In the genomic region with DNA sequence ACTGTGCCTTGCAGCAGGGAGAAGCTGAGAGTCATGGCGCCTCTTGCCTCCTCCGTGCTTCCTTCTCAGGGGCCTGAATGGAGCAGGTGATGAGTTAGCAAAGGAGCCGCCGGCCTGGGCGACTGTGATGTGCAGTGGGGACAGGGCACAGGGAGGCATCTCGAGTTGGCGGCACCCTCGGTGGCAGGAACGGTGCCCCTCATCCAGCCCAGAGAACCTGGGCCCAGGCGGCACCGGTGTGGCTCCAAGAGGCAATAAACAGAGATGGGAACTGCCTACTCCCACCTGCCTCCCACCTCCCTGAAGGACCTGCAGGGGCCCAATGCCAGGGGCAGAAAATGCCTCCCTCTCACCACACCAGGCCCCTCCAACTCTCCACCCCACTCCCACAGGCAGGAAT, we compare ENCODE assay signal across 20 cellular contexts. TPM values are rescaled to one million over a fixed set of nuclear protein-coding genes. Genes with fewer than 3 reads are reported as not detected.
A peak's percentile ranks its signal among the peaks of the same experiment; 100 is the strongest.
DNase-seq lines count a peak whose midpoint lies in the region; ATAC-seq and TF ChIP-seq lines count a peak whose summit lies in the region.
"Had no signal": no experiment of that assay in that cellular context is flagged by ENCODE, and none has a peak within 500 bp of the region (broad histone marks: within the 10 kb centered on the region; RNA-seq: fewer than 3 reads in every experiment).

No MANE protein-coding gene starts in this region.

- no peak overlapping the region for H2BK120ac ChIP-seq in neuronal stem cell (ENCODE audit: low read depth, low read length)

- CTCF ChIA-PET in GM10248 (lab: Yijun Ruan, JAX), result no interaction called here

- H3K79me1 ChIP-seq in neuronal stem cell (ENCODE audit: low read depth, low read length), result no peaks in the 10 kb centered on the region

- DNase-seq in GM10248 (ENCODE audit: extremely low spot score), result peak; percentile 7
- peak; percentile 62 for DNase-seq in esophagus muscularis mucosa (ENCODE audit: extremely low spot score)
- no peak for DNase-seq in neuronal stem cell (ENCODE audit: low spot score)
- DNase-seq in Peyer's patch, result no peak
- DNase-seq in activated CD4-positive, alpha-beta T cell treated with anti-CD3 and anti-CD28 coated beads for 1 hour, result no peak
- DNase-seq: 8988T; ACHN; AML-193; BE2C; CD4-positive, alpha-beta T cell; CD8-positive, alpha-beta memory T cell; DMS53; DMS79 treated with DMSO at 0.1 percent for 48 hours; GF-D8; GOT3; HCEC 1CT had no signal

- intact Hi-C loops in esophagus muscularis mucosa (cut with DNase I), result no loop called here

- no peak overlapping the region for H2AK5ac ChIP-seq in neuronal stem cell (ENCODE audit: low read depth, low read length)

- peak overlapping the region; percentile 8 for H3K18ac ChIP-seq in neuronal stem cell (ENCODE audit: low read length)

- H2BK15ac ChIP-seq in neuronal stem cell (ENCODE audit: low read length), result no peak overlapping the region

- no peak overlapping the region for H4K8ac ChIP-seq in neuronal stem cell (ENCODE audit: low read depth, low read length)

- peak overlapping the region; percentile 58 for H3K23ac ChIP-seq in neuronal stem cell (ENCODE audit: low read depth, low read length, poor library complexity)

- no peak overlapping the region for H2BK12ac ChIP-seq in neuronal stem cell (ENCODE audit: low read length)

- POLR2A ChIA-PET in GM10248 (lab: Yijun Ruan, JAX), result no interaction called here

- peaks cover 0 to 3% (median 0%) of the 10 kb centered on the region in 4 donors for H3K9me3 ChIP-seq in esophagus muscularis mucosa
- peaks cover 4 to 15% of the 10 kb centered on the region in 2 donors for H3K9me3 ChIP-seq in neuronal stem cell (replicated peaks in 1 of 2; ENCODE audit: control insufficient read depth in 2 of 2, insufficient read depth in 1 of 2, low read depth in 1 of 2, low read length in 2 of 2)
- H3K9me3 ChIP-seq in Peyer's patch, result no peaks in the 10 kb centered on the region
- H3K9me3 ChIP-seq: A549 had no signal

- no peak overlapping the region for H3K4me2 ChIP-seq in neuronal stem cell (ENCODE audit: insufficient read depth, low read length, poor library complexity, severe bottlenecking)
- H3K4me2 ChIP-seq: A549; BLaER1 treated with 17β-estradiol and CSF1 and Interleukin-3, amounts not matched to agents 10 nM and 100 nM had no signal

- no peak overlapping the region for H3K14ac ChIP-seq in neuronal stem cell (ENCODE audit: low read length)

- no peak for ATAC-seq in GM21576 (IDR thresholded peaks at IDR 0.05; ENCODE audit: unreplicated experiment)
- no peak for ATAC-seq in HG02642 (IDR thresholded peaks at IDR 0.05; ENCODE audit: poor library complexity, unreplicated experiment)
- ATAC-seq: A549 had no signal

- no peak overlapping the region for H2BK5ac ChIP-seq in neuronal stem cell (ENCODE audit: low read length)

- no peak overlapping the region for H2AFZ ChIP-seq in neuronal stem cell (ENCODE audit: low read length)

- no peak overlapping the region for H3K4ac ChIP-seq in neuronal stem cell (ENCODE audit: low read length)

- 98% methylated on average over 11 of the region's 11 CpGs for WGBS in esophagus muscularis mucosa
- WGBS in neuronal stem cell (ENCODE audit: extremely low coverage in 2 of 2, insufficient read length in 2 of 2, insufficient replicate concordance in 1 of 2), 2 donors, result no CpG with 5 or more reads among the region's 11 CpGs

- TF ChIP-seq POLR2A in esophagus muscularis mucosa (IDR thresholded peaks at IDR 0.05; ENCODE audit: low read depth) (no peak), Peyer's patch (IDR thresholded peaks at IDR 0.05) (no peak)

- H4K91ac ChIP-seq in neuronal stem cell (ENCODE audit: low read depth, low read length, poor library complexity), result no peak overlapping the region

- no peak for TF ChIP-seq EP300 in esophagus muscularis mucosa (IDR thresholded peaks at IDR 0.05)

- H3K4me3 ChIP-seq in esophagus muscularis mucosa (no peak overlapping the region), neuronal stem cell (ENCODE audit: low read length in 2 of 2) (no peak overlapping the region), Peyer's patch (no peak overlapping the region)
- H3K4me3 ChIP-seq: A549; BLaER1 treated with 17β-estradiol and CSF1 and Interleukin-3, amounts not matched to agents 10 nM and 100 nM had no signal

- no peak overlapping the region for H3K9ac ChIP-seq in neuronal stem cell (ENCODE audit: low read depth, low read length, poor library complexity)
- H3K9ac ChIP-seq: BLaER1 treated with 17β-estradiol and CSF1 and Interleukin-3, amounts not matched to agents 10 nM and 100 nM had no signal

- H3K27ac ChIP-seq in esophagus muscularis mucosa (replicated peaks in 1 of 4), result no peak overlapping the region
- H3K27ac ChIP-seq in neuronal stem cell (replicated peaks; ENCODE audit: low read length), result no peak overlapping the region
- H3K27ac ChIP-seq in Peyer's patch, result no peak overlapping the region
- H3K27ac ChIP-seq: A549; BLaER1 treated with 17β-estradiol and CSF1 and Interleukin-3, amounts not matched to agents 10 nM and 100 nM had no signal

- H3K36me3 ChIP-seq in esophagus muscularis mucosa, result peaks cover 0 to 4% (median 2%) of the 10 kb centered on the region in 4 donors
- H3K36me3 ChIP-seq in neuronal stem cell (replicated peaks in 1 of 2; ENCODE audit: control insufficient read depth in 2 of 2, insufficient read depth in 2 of 2, low read length in 2 of 2), result peaks cover 0 to 3% of the 10 kb centered on the region in 2 donors
- no peaks in the 10 kb centered on the region for H3K36me3 ChIP-seq in Peyer's patch
- H3K36me3 ChIP-seq: BE2C had no signal

- H3K4me1 ChIP-seq in esophagus muscularis mucosa (peaks cover 0 to 13% (median 7%) of the 10 kb centered on the region in 4 donors), neuronal stem cell (ENCODE audit: control insufficient read depth in 2 of 2, insufficient read depth in 1 of 2, low read depth in 1 of 2, low read length in 2 of 2) (no peaks in the 10 kb centered on the region), Peyer's patch (peaks cover 0 to 3% (median 0%) of the 10 kb centered on the region in 4 donors)
- H3K4me1 ChIP-seq: BE2C had no signal

- TF ChIP-seq CTCF in GM10248 (IDR thresholded peaks at IDR 0.05; ENCODE audit: control extremely low read depth, extremely low read depth, low read depth, missing control alignments) (no peak), esophagus muscularis mucosa (IDR thresholded peaks at IDR 0.05) (no peak), Peyer's patch (IDR thresholded peaks at IDR 0.05) (no peak)

- H3K27me3 ChIP-seq in esophagus muscularis mucosa (no peaks in the 10 kb centered on the region), neuronal stem cell (ENCODE audit: control insufficient read depth in 3 of 3, insufficient read depth in 3 of 3, low read depth in 1 of 3, low read length in 3 of 3) (no peaks in the 10 kb centered on the region), Peyer's patch (no peaks in the 10 kb centered on the region)
- H3K27me3 ChIP-seq: BE2C; BLaER1 treated with 17β-estradiol and CSF1 and Interleukin-3, amounts not matched to agents 10 nM and 100 nM had no signal

RNA-seq across cellular contexts. Expression of gene SLC41A3, which starts 6.2 kb away (rescaled TPM):
- total RNA-seq in esophagus muscularis mucosa (10 to 100 TPM; 31.6 to 68.1 (median 38.9) TPM), Peyer's patch (10 to 100 TPM; 45.4 to 79.9 (median 58.5) TPM)
- polyA plus RNA-seq in neuronal stem cell (2013, experiment 1 of 2), result 46.4 TPM
- polyA plus RNA-seq in neuronal stem cell (2013, experiment 2 of 2), result 47.5 TPM

Comparison
In these comparisons a context has a peak if more than half of its experiments do, and no peak if none do; other contexts are left out.
1. DNase-seq: peak in GM10248 (single experiment) and esophagus muscularis mucosa (single experiment); none in neuronal stem cell (single experiment), Peyer's patch (0 of 3) and activated CD4-positive, alpha-beta T cell treated with anti-CD3 and anti-CD28 coated beads for 1 hour (single experiment).